In the genomic region with DNA sequence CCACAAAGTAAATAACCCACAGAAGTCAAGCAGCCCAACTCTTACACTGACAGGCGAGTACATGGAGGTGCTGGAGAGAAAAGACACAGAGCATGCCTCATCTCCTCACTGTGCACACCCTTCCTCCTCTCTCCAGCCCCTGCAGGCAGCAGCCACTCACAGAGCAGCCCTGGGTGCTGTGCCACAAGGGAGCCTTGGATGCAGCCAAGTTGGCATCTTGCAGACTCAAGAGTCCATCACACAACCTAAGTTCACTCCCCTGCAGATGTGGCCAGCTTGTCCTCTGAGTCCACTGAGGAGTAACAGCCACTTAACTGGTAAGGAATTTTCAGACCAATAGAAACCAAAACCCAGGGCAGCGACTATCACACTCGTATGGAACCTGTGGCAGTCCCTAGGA, we compare ENCODE assay signal across 13 cellular contexts. TPM values are rescaled to one million over a fixed set of nuclear protein-coding genes. Genes with fewer than 3 reads are reported as not detected.
DNase-seq lines count a peak whose midpoint lies in the region; ATAC-seq and TF ChIP-seq lines count a peak whose summit lies in the region.
"Had no signal": no experiment of that assay in that cellular context is flagged by ENCODE, and none has a peak within 500 bp of the region (broad histone marks: within the 10 kb centered on the region; RNA-seq: fewer than 3 reads in every experiment).

No MANE protein-coding gene starts in this region.

- intact Hi-C loops in activated naive CD4-positive, alpha-beta T cell treated with anti-CD3 and anti-CD28 coated beads for 36 hours (cut with micrococcal nuclease) = no loop called here
- intact Hi-C loops in activated B cell treated with CpG ODN at 0.5 μM for 24 hours (cut with micrococcal nuclease) = no loop called here

- CTCF ChIA-PET in activated naive CD4-positive, alpha-beta T cell treated with anti-CD3 and anti-CD28 coated beads for 36 hours (lab: Charles Lee) = interaction anchor here (1.2 to 2.3 kb wide), 2 partner anchors 18 to 21 kb away, joined by 3 to 5 read pairs; no protein-coding TSS in a partner anchor
- CTCF ChIA-PET in activated B cell treated with CpG ODN at 0.5 μM for 24 hours (lab: Charles Lee) = no interaction called here
- CTCF ChIA-PET in HEK293T (lab: Yijun Ruan, JAX) = no interaction called here

- POLR2A ChIA-PET in activated B cell treated with CpG ODN at 0.5 μM for 24 hours (lab: Charles Lee) = interaction anchor here (1.2 kb wide), 1 partner anchor 48 kb away, joined by 3 read pairs; the partner anchor contains the start of gene BRD4
- POLR2A ChIA-PET in HEK293T (lab: Yijun Ruan, JAX) = no interaction called here

- TF ChIP-seq CTCF in activated B cell treated with CpG ODN at 0.5 μM for 24 hours (IDR thresholded peaks at IDR 0.05) = no peak

- no peak for ATAC-seq in activated B cell treated with CpG ODN at 0.5 μM for 24 hours (ENCODE audit: low read depth)
- no peak for ATAC-seq in stimulated activated naive CD8-positive, alpha-beta T cell treated with anti-CD3 and anti-CD28 coated beads, Interleukin-15, amount 100 ng/mL, for 72 hours
- ATAC-seq: activated CD4-positive, CD25-positive, alpha-beta regulatory T cell treated with anti-CD3 and anti-CD28 coated beads, Interleukin-2, amount 50 U/mL, for 24 hours had no signal

- no peak for DNase-seq in activated naive CD4-positive, alpha-beta T cell treated with anti-CD3 and anti-CD28 coated beads for 36 hours
- DNase-seq in activated naive CD4-positive, alpha-beta T cell treated with Interleukin-2 at 50 U/mL for 16 hours = no peak
- DNase-seq in activated B cell treated with CpG ODN at 0.5 μM for 24 hours (no peak), immature natural killer cell (no peak), DMS79 (lab: John Stamatoyannopoulos, UW) (no peak), ecto neural progenitor cell (ENCODE audit: low spot score) (no peak), HEK293T (ENCODE audit: extremely low spot score) (no peak)
- no peak for DNase-seq in stimulated activated naive CD8-positive, alpha-beta T cell treated with anti-CD3 and anti-CD28 coated beads, Interleukin-15, amount 100 ng/mL, for 72 hours
- DNase-seq: cortex of kidney, NCI-H774 had no signal

- no peaks in the 10 kb centered on the region for H3K27me3 Mint-ChIP-seq in activated naive CD4-positive, alpha-beta T cell treated with anti-CD3 and anti-CD28 coated beads for 36 hours (ENCODE audit: low read depth)
- H3K27me3 Mint-ChIP-seq in activated B cell treated with CpG ODN at 0.5 μM for 24 hours (no peaks in the 10 kb centered on the region), immature natural killer cell (ENCODE audit: low read depth in 3 of 3) (peaks cover 2 to 5% (median 2%) of the 10 kb centered on the region in 3 donors)
- H3K27me3 Mint-ChIP-seq in stimulated activated naive CD8-positive, alpha-beta T cell treated with anti-CD3 and anti-CD28 coated beads, Interleukin-15, amount 100 ng/mL, for 72 hours = no peaks in the 10 kb centered on the region

- H3K27ac Mint-ChIP-seq in activated naive CD4-positive, alpha-beta T cell treated with anti-CD3 and anti-CD28 coated beads for 36 hours = peak overlapping the region; percentile 80
- peak overlapping the region; percentile 26 for H3K27ac Mint-ChIP-seq in activated B cell treated with CpG ODN at 0.5 μM for 24 hours
- peak overlapping the region; percentile 45 to 78 (median 73) for H3K27ac Mint-ChIP-seq in immature natural killer cell
- H3K27ac Mint-ChIP-seq in stimulated activated naive CD8-positive, alpha-beta T cell treated with anti-CD3 and anti-CD28 coated beads, Interleukin-15, amount 100 ng/mL, for 72 hours = peak overlapping the region; percentile 77 to 80

- no peak overlapping the region for H3K4me3 Mint-ChIP-seq in activated naive CD4-positive, alpha-beta T cell treated with anti-CD3 and anti-CD28 coated beads for 36 hours
- H3K4me3 Mint-ChIP-seq in activated B cell treated with CpG ODN at 0.5 μM for 24 hours = peak overlapping the region; percentile 48
- peak overlapping the region; percentile 12 to 62 (median 45) for H3K4me3 Mint-ChIP-seq in immature natural killer cell
- peak overlapping the region; percentile 38 to 71 for H3K4me3 Mint-ChIP-seq in stimulated activated naive CD8-positive, alpha-beta T cell treated with anti-CD3 and anti-CD28 coated beads, Interleukin-15, amount 100 ng/mL, for 72 hours

- H3K36me3 Mint-ChIP-seq in activated naive CD4-positive, alpha-beta T cell treated with anti-CD3 and anti-CD28 coated beads for 36 hours (ENCODE audit: low read depth) = no peaks in the 10 kb centered on the region
- peaks cover 3% of the 10 kb centered on the region for H3K36me3 Mint-ChIP-seq in activated B cell treated with CpG ODN at 0.5 μM for 24 hours (ENCODE audit: low read depth)
- no peaks in the 10 kb centered on the region for H3K36me3 Mint-ChIP-seq in immature natural killer cell

- no peaks in the 10 kb centered on the region for H3K9me3 Mint-ChIP-seq in activated naive CD4-positive, alpha-beta T cell treated with anti-CD3 and anti-CD28 coated beads for 36 hours
- H3K9me3 Mint-ChIP-seq in activated B cell treated with CpG ODN at 0.5 μM for 24 hours (no peaks in the 10 kb centered on the region), immature natural killer cell (no peaks in the 10 kb centered on the region)
- H3K9me3 Mint-ChIP-seq in stimulated activated naive CD8-positive, alpha-beta T cell treated with anti-CD3 and anti-CD28 coated beads, Interleukin-15, amount 100 ng/mL, for 72 hours = no peaks in the 10 kb centered on the region

- peaks cover 96% of the 10 kb centered on the region for H3K4me1 Mint-ChIP-seq in activated naive CD4-positive, alpha-beta T cell treated with anti-CD3 and anti-CD28 coated beads for 36 hours (ENCODE audit: low read depth)
- H3K4me1 Mint-ChIP-seq in activated B cell treated with CpG ODN at 0.5 μM for 24 hours (peaks cover 97% of the 10 kb centered on the region), immature natural killer cell (peaks cover 97 to 100% of the 10 kb centered on the region in 2 donors)
- H3K4me1 Mint-ChIP-seq in stimulated activated naive CD8-positive, alpha-beta T cell treated with anti-CD3 and anti-CD28 coated beads, Interleukin-15, amount 100 ng/mL, for 72 hours = peaks cover 95% of the 10 kb centered on the region

TF ChIP-seq in HEK293T, 16 proteins besides CTCF, POLR2A, EP300 and RAD21:
- TF ChIP-seq LEF1 (IDR thresholded peaks at IDR 0.05; ENCODE audit: borderline replicate concordance) (no peak), SUZ12 (IDR thresholded peaks at IDR 0.05) (no peak), TARDBP (IDR thresholded peaks at IDR 0.05) (no peak), FOXK2 (IDR thresholded peaks at IDR 0.05) (no peak), ZNF384 (IDR thresholded peaks at IDR 0.05) (no peak), BHLHE40 (IDR thresholded peaks at IDR 0.05; ENCODE audit: borderline replicate concordance) (no peak), CTBP1 (IDR thresholded peaks at IDR 0.05; ENCODE audit: borderline replicate concordance) (no peak), SP1 (IDR thresholded peaks at IDR 0.05) (no peak), HDGF (IDR thresholded peaks at IDR 0.05; ENCODE audit: borderline replicate concordance) (no peak), L3MBTL2 (conservative IDR thresholded peaks at IDR 0.05) (no peak), ARNT (IDR thresholded peaks at IDR 0.05) (no peak), FOXA1 (IDR thresholded peaks at IDR 0.05) (no peak)

RNA-seq across cellular contexts. Expression of gene BRD4, which starts 47.4 kb away (rescaled TPM):
- total RNA-seq in activated naive CD4-positive, alpha-beta T cell treated with anti-CD3 and anti-CD28 coated beads for 36 hours = 100 to 1,000 TPM; 109 to 111 TPM
- total RNA-seq in activated B cell treated with CpG ODN at 0.5 μM for 24 hours = 144 and 164 TPM in 2 replicates
- 10 to 100 TPM in 1 of 3 donors, 1 to 10 TPM in 2; 4.3 to 16.7 (median 7.0) TPM for polyA plus RNA-seq in immature natural killer cell

RNA-seq across cellular contexts. Expression of gene EPHX3, which starts 52.6 kb away (rescaled TPM):
- not detected for total RNA-seq in activated naive CD4-positive, alpha-beta T cell treated with anti-CD3 and anti-CD28 coated beads for 36 hours
- total RNA-seq in activated B cell treated with CpG ODN at 0.5 μM for 24 hours = not detected in 2 replicates
- not detected for polyA plus RNA-seq in immature natural killer cell
- total RNA-seq: SK-MEL-5 had no signal
- polyA plus RNA-seq: neural cell had no signal

Comparison
In these comparisons a context has a peak if more than half of its experiments do, and no peak if none do; other contexts are left out.
1. H3K27ac Mint-ChIP-seq: peak in every context shown above with its lines; median percentile 80 in activated naive CD4-positive, alpha-beta T cell treated with anti-CD3 and anti-CD28 coated beads for 36 hours; 78 in stimulated activated naive CD8-positive, alpha-beta T cell treated with anti-CD3 and anti-CD28 coated beads, Interleukin-15, amount 100 ng/mL, for 72 hours; 73 in immature natural killer cell; 26 in activated B cell treated with CpG ODN at 0.5 μM for 24 hours.